ENCODE assay signal across 22 cellular contexts in the genomic region with DNA sequence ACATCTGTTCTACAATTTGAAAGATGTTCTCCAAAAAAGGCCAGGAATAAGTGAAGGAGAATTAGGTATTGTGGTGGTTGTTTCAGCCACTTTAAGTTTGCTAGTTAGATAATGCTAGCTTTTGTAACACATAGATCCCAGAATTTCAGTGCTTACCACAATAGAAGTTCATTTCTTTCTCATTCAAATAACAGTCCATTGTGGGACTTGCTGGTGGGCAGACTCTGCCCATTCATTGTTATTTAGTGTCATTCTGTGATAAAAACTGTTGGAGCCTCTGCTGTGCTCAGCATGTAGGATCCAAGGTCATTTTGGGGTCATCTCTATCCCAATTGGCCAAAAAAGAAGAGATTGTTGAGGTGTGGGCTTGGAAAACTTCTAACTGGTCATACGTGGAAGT.
DNase-seq lines count a peak whose midpoint lies in the region; ATAC-seq, FAIRE-seq and TF ChIP-seq lines count a peak whose summit lies in the region.
"Had no signal": no experiment of that assay in that cellular context is flagged by ENCODE, and none has a peak within 500 bp of the region (broad histone marks: within the 10 kb centered on the region; RNA-seq: fewer than 3 reads in every experiment).

No MANE protein-coding gene starts in this region.

- H2AFZ ChIP-seq in Karpas-422 (ENCODE audit: low read length), result no peak overlapping the region
- H2AFZ ChIP-seq in OCI-LY7 (ENCODE audit: low read length), result no peak overlapping the region
- no peak overlapping the region for H2AFZ ChIP-seq in neuronal stem cell (ENCODE audit: low read length)

- peak; percentile 74 for FAIRE-seq in D721Med (lab: Jason Lieb, UNC)
- FAIRE-seq: GM12891 had no signal

- H3K36me3 ChIP-seq in Karpas-422 (ENCODE audit: insufficient read depth, low read length), result no peaks in the 10 kb centered on the region
- no peaks in the 10 kb centered on the region for H3K36me3 ChIP-seq in iPS-20b (ENCODE audit: insufficient read depth, low read depth, low read length)
- no peaks in the 10 kb centered on the region for H3K36me3 ChIP-seq in OCI-LY7 (ENCODE audit: insufficient read depth, low read length)
- no peaks in the 10 kb centered on the region for H3K36me3 ChIP-seq in neuronal stem cell (replicated peaks in 1 of 2; ENCODE audit: control insufficient read depth in 2 of 2, insufficient read depth in 2 of 2, low read length in 2 of 2)
- H3K36me3 ChIP-seq: Peyer's patch, SJSA1 had no signal

- no CpG with 5 or more reads among the region's 1 CpG for WGBS in neuronal stem cell (ENCODE audit: extremely low coverage in 2 of 2, insufficient read length in 2 of 2, insufficient replicate concordance in 1 of 2), 2 donors

- H3K27ac ChIP-seq in Karpas-422 (ENCODE audit: low read length) (peak overlapping the region; percentile 95), iPS-20b (ENCODE audit: low read length) (no peak overlapping the region), OCI-LY7 (ENCODE audit: low read depth, low read length, poor library complexity, severe bottlenecking) (no peak overlapping the region), neuronal stem cell (replicated peaks; ENCODE audit: low read length) (no peak overlapping the region)
- H3K27ac ChIP-seq: KMS-11, Peyer's patch, SJSA1 had no signal

- H2AK5ac ChIP-seq in neuronal stem cell (ENCODE audit: low read depth, low read length), result no peak overlapping the region

- no peak for DNase-seq in D721Med (ENCODE audit: insufficient read length, low spot score)
- no peak for DNase-seq in Karpas-422
- peak; percentile 86 for DNase-seq in pons (ENCODE audit: low spot score)
- no peak for DNase-seq in OCI-LY7 (ENCODE audit: low spot score)
- DNase-seq in NCI-H226, result no peak
- no peak for DNase-seq in neuronal stem cell (ENCODE audit: low spot score)
- DNase-seq: 8988T; CD8-positive, alpha-beta T cell; DMS153; MV-4-11; NCI-H1105 treated with DMSO at 0.1 percent for 48 hours; NCI-H2029 treated with DMSO at 0.1 percent for 48 hours; NCI-H345; NCI-H524 treated with DMSO at 0.1 percent for 48 hours; NCI-H82; Peyer's patch had no signal

- BruUV-seq in OCI-LY7 (replicated peaks; lab: Mats Ljungman, UMichigan), result no TSS peak

- H3K27me3 ChIP-seq in Karpas-422 (ENCODE audit: low read length), result no peaks in the 10 kb centered on the region
- no peaks in the 10 kb centered on the region for H3K27me3 ChIP-seq in iPS-20b (ENCODE audit: insufficient read depth, low read length)
- no peaks in the 10 kb centered on the region for H3K27me3 ChIP-seq in neuronal stem cell (ENCODE audit: control insufficient read depth in 3 of 3, insufficient read depth in 3 of 3, low read depth in 1 of 3, low read length in 3 of 3)
- H3K27me3 ChIP-seq: Peyer's patch, SJSA1 had no signal

- POLR2A ChIA-PET in OCI-LY7 (lab: Charles Lee), result interaction anchor here (1.0 kb wide), 1 partner anchor 8 kb away, joined by 3 read pairs; no protein-coding TSS in a partner anchor

- no peak overlapping the region for H3K18ac ChIP-seq in neuronal stem cell (ENCODE audit: low read length)

- CTCF ChIA-PET in OCI-LY7 (lab: Charles Lee; ENCODE audit: unreplicated experiment), result no interaction called here

- no peak for TF ChIP-seq CTCF in D721Med (IDR thresholded peaks at IDR 0.05; ENCODE audit: insufficient read depth, missing control alignments)
- no peak for TF ChIP-seq CTCF in OCI-LY7 (conservative IDR thresholded peaks at IDR 0.05; ENCODE audit: low read length)

- H2BK5ac ChIP-seq in neuronal stem cell (ENCODE audit: low read length), result no peak overlapping the region

- H3K9ac ChIP-seq in Karpas-422 (ENCODE audit: low read length), result peak overlapping the region; percentile 57
- H3K9ac ChIP-seq in iPS-20b (ENCODE audit: low read depth, low read length), result no peak overlapping the region
- no peak overlapping the region for H3K9ac ChIP-seq in neuronal stem cell (ENCODE audit: low read depth, low read length, poor library complexity)
- H3K9ac ChIP-seq: KMS-11 had no signal

- H3K79me2 ChIP-seq in Karpas-422 (ENCODE audit: low read length), result no peaks in the 10 kb centered on the region
- no peaks in the 10 kb centered on the region for H3K79me2 ChIP-seq in OCI-LY7 (ENCODE audit: insufficient read depth, low read depth, low read length)

- H4K8ac ChIP-seq in neuronal stem cell (ENCODE audit: low read depth, low read length), result no peak overlapping the region

- H4K91ac ChIP-seq in neuronal stem cell (ENCODE audit: low read depth, low read length, poor library complexity), result no peak overlapping the region

- H4K20me1 ChIP-seq in Karpas-422 (ENCODE audit: insufficient read depth, low read depth, low read length) (no peaks in the 10 kb centered on the region), OCI-LY7 (ENCODE audit: insufficient read depth, low read length) (no peaks in the 10 kb centered on the region)

- no peak overlapping the region for H3K23ac ChIP-seq in neuronal stem cell (ENCODE audit: low read depth, low read length, poor library complexity)

- no peak overlapping the region for H2BK15ac ChIP-seq in neuronal stem cell (ENCODE audit: low read length)

- intact Hi-C loops in OCI-LY7 (cut with micrococcal nuclease; ENCODE audit: unreplicated experiment), result no loop called here

- H2BK12ac ChIP-seq in neuronal stem cell (ENCODE audit: low read length), result no peak overlapping the region

- peak overlapping the region; percentile 44; the same call in 1 of the 2 replicates for H3K4me3 ChIP-seq in Karpas-422 (ENCODE audit: low read length)
- H3K4me3 ChIP-seq in iPS-20b (ENCODE audit: low read length), result peak overlapping the region; percentile 17; the same call in 1 of the 2 replicates
- H3K4me3 ChIP-seq in OCI-LY7 (ENCODE audit: low read depth, low read length, poor library complexity, severe bottlenecking), result no peak overlapping the region
- no peak overlapping the region for H3K4me3 ChIP-seq in neuronal stem cell (ENCODE audit: low read length in 2 of 2)
- H3K4me3 ChIP-seq: Peyer's patch, SJSA1 had no signal

- peak overlapping the region; percentile 66 for H3K4me2 ChIP-seq in Karpas-422 (ENCODE audit: low read depth, low read length, poor library complexity, severe bottlenecking)
- no peak overlapping the region for H3K4me2 ChIP-seq in OCI-LY7 (ENCODE audit: low read length)
- H3K4me2 ChIP-seq in neuronal stem cell (ENCODE audit: insufficient read depth, low read length, poor library complexity, severe bottlenecking), result no peak overlapping the region
- H3K4me2 ChIP-seq: KMS-11 had no signal

- H3K4me1 ChIP-seq in Karpas-422 (ENCODE audit: low read length) (peaks cover 71% of the 10 kb centered on the region), iPS-20b (ENCODE audit: insufficient read depth, low read length) (peaks cover 28% of the 10 kb centered on the region; the same call in 1 of the 2 replicates), OCI-LY7 (ENCODE audit: insufficient read depth, low read length, poor library complexity, severe bottlenecking) (no peaks in the 10 kb centered on the region), neuronal stem cell (ENCODE audit: control insufficient read depth in 2 of 2, insufficient read depth in 1 of 2, low read depth in 1 of 2, low read length in 2 of 2) (peaks cover 16 to 36% of the 10 kb centered on the region in 2 donors)
- H3K4me1 ChIP-seq: Peyer's patch had no signal

- H3K79me1 ChIP-seq in neuronal stem cell (ENCODE audit: low read depth, low read length), result no peaks in the 10 kb centered on the region

- H3K9me3 ChIP-seq in Karpas-422 (ENCODE audit: low read length), result no peaks in the 10 kb centered on the region
- H3K9me3 ChIP-seq in iPS-20b (ENCODE audit: insufficient read depth, low read depth, low read length), result no peaks in the 10 kb centered on the region
- H3K9me3 ChIP-seq in OCI-LY7 (ENCODE audit: low read length), result no peaks in the 10 kb centered on the region
- H3K9me3 ChIP-seq in neuronal stem cell (replicated peaks in 1 of 2; ENCODE audit: control insufficient read depth in 2 of 2, insufficient read depth in 1 of 2, low read depth in 1 of 2, low read length in 2 of 2), result no peaks in the 10 kb centered on the region
- H3K9me3 ChIP-seq: Peyer's patch, SJSA1 had no signal

- H3K14ac ChIP-seq in neuronal stem cell (ENCODE audit: low read length), result no peak overlapping the region

- H2BK120ac ChIP-seq in neuronal stem cell (ENCODE audit: low read depth, low read length), result no peak overlapping the region

- no peaks in the 10 kb centered on the region for H3K9me2 ChIP-seq in Karpas-422 (replicated peaks; ENCODE audit: insufficient read depth, low read length)
- H3K9me2 ChIP-seq in OCI-LY7 (ENCODE audit: insufficient read depth, low read length), result no peaks in the 10 kb centered on the region

- no peak overlapping the region for H3K4ac ChIP-seq in neuronal stem cell (ENCODE audit: low read length)

- ATAC-seq in HG03571 (IDR thresholded peaks at IDR 0.05; ENCODE audit: unreplicated experiment), result no peak
- ATAC-seq: CD8-positive, alpha-beta T cell; HCT116 had no signal

Comparison
In these comparisons a context has a peak if more than half of its experiments do, and no peak if none do; other contexts are left out.
1. H3K4me3 ChIP-seq: peak in Karpas-422 (single experiment) and iPS-20b (single experiment); none in OCI-LY7 (single experiment) and neuronal stem cell (0 of 2).